ENCODE assay signal across 24 cellular contexts in the genomic region with DNA sequence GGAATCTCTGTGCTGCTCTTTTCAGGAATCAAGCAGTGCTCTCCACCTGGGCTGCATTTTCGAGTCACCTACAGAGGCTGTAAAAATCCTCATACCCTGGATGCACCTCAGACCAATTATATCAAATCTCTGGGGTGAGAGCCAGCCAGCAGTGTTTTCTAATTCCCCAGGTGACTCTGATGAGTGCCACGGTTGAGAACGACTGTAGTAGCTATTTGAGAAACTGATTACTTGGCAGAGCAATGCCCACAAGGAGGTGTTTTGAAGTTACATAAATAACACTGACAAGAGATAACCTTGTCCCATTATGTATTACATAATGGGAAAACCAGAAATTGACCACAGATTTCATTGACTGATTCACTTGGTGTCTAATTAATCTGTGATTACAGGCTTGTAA. TPM values are rescaled to one million over a fixed set of nuclear protein-coding genes. Genes with fewer than 3 reads are reported as not detected.
"Had no signal": no experiment of that assay in that cellular context is flagged by ENCODE, and none has a peak within 500 bp of the region (broad histone marks: within the 10 kb centered on the region; RNA-seq: fewer than 3 reads in every experiment).

No MANE protein-coding gene starts in this region.

- H3K27ac ChIP-seq: body of pancreas had no signal

- H3K4me3 ChIP-seq: body of pancreas had no signal

- H3K9me3 ChIP-seq: body of pancreas had no signal

- DNase-seq: activated CD4-positive, alpha-beta T cell treated with anti-CD3 and anti-CD28 coated beads for 48 hours; activated CD4-positive, alpha-beta T cell treated with anti-CD3 and anti-CD28 coated beads, Interleukin-2, amount 50 U/mL, for 48 hours; activated CD4-positive, CD25-positive, alpha-beta regulatory T cell treated with anti-CD3 and anti-CD28 coated beads, Interleukin-2, amount 50 U/mL, for 72 hours; activated CD8-positive, alpha-beta memory T cell treated with anti-CD3 and anti-CD28 coated beads, Interleukin-2, amount 10 ng/mL, durations not matched to agents 7 days and 5 days; activated effector memory CD4-positive, alpha-beta T cell treated with Interleukin-2 at 50 U/mL for 16 hours; activated naive CD4-positive, alpha-beta T cell; activated T-cell treated with anti-CD3 and anti-CD28 coated beads, Interleukin-2, amount 50 U/mL, for 24 hours; aorta; body of pancreas; IMR-90; Kasumi-1; KBM-7; NCI-H1105 treated with DMSO at 0.1 percent for 48 hours; NCI-H446; NCI-H524; NCI-H748 treated with DMSO at 0.1 percent for 48 hours; OCI-M1; RPMI8226; SHP77; T-helper 17 cell; T-helper 9 cell had no signal

- H3K4me1 ChIP-seq: body of pancreas had no signal

- ATAC-seq: activated CD8-positive, alpha-beta memory T cell treated with anti-CD3 and anti-CD28 coated beads, Interleukin-2, amount 10 ng/mL, durations not matched to agents 7 days and 5 days; body of pancreas; Panc1; T-helper 17 cell; WTC11 had no signal

RNA-seq across cellular contexts. Expression of gene CLCN4, which starts 46.8 kb away (rescaled TPM):
- total RNA-seq: activated T-helper 1 cell treated with anti-CD3 and anti-CD28 coated beads, Interleukin-12 subunit alpha, Interleukin-12 subunit beta, Interleukin-2, Interleukin-4 antibody, amounts not matched to agents 30 ng/mL and 10 ng/mL and 1 ng/mL, durations not matched to agents 14 hours and 24 hours and 36 hours had no signal
